In the genomic region with DNA sequence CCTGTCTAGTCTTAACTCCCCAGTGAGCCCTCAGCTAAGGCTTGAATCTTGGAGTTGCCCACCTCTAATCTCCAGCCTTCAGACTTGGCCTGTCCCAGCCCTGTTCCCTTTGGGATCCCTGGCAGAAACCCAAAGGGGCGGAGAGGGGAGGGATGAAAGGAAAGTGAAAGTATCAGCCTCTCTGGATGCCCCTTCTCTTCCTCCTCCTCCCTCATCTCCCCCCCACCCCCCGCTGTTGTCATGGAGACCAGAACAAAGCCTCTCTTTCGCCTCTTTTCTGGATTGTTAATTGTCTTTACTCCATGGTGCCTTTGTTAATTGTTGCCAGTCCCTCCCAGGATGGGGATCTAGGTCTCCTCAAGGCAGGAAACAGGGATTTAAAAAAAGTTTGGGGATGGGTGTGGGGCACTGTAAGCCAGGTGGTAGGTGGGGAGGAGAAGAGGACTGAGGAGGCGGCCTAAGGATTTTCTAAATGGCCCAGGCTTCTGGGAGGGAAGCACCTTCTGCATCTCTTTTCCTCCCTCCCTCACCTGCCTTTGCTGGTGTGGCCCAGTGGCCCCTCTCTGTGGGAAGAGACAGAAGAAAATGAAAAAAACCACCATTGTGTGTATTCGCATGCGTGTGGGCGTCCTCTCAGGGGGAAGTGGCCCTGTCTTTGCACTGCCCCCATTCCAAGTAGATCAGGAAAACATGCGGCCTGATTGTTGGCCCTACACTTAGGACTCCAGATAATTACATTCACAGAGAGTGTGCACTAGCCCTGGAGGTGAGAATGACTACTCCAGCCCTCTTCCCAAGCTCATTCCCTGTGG, we compare ENCODE assay signal across 11 cellular contexts. TPM values are rescaled to one million over a fixed set of nuclear protein-coding genes. Genes with fewer than 3 reads are reported as not detected.
DNase-seq lines count a peak whose midpoint lies in the region; FAIRE-seq and TF ChIP-seq lines count a peak whose summit lies in the region.
"Had no signal": no experiment of that assay in that cellular context is flagged by ENCODE, and none has a peak within 500 bp of the region (broad histone marks: within the 10 kb centered on the region; RNA-seq: fewer than 3 reads in every experiment).

No MANE protein-coding gene starts in this region.

- peak overlapping the region; percentile 9 for H2AFZ ChIP-seq in astrocyte (ENCODE audit: low read depth, low read length)

- H3K4me1 ChIP-seq in astrocyte (ENCODE audit: insufficient read depth, low read length) (no peaks in the 10 kb centered on the region), iPS-18a (ENCODE audit: control insufficient read depth, low read depth, low read length) (peaks cover 23% of the 10 kb centered on the region)

- peak overlapping the region; percentile 19 for H3K4me2 ChIP-seq in astrocyte (ENCODE audit: low read length)

- TF ChIP-seq CTCF in astrocyte (IDR thresholded peaks at IDR 0.05; ENCODE audit: insufficient read depth, low read depth, low read length) (no peak), chondrocyte (IDR thresholded peaks at IDR 0.05) (no peak)

- H3K9ac ChIP-seq in astrocyte (ENCODE audit: low read length) (no peak overlapping the region), iPS-18a (ENCODE audit: low read length) (peak overlapping the region; percentile 40)

- FAIRE-seq in astrocyte (lab: Jason Lieb, UNC), result no peak
- FAIRE-seq: kidney had no signal

- H3K79me2 ChIP-seq in astrocyte (ENCODE audit: insufficient read depth, low read length), result no peaks in the 10 kb centered on the region

- no peak overlapping the region for H3K4me3 ChIP-seq in astrocyte (ENCODE audit: insufficient read depth, low read depth, low read length)
- H3K4me3 ChIP-seq in iPS-18a (ENCODE audit: low read length), result peak overlapping the region; percentile 16

- H3K4me1 Mint-ChIP-seq in astrocyte (ENCODE audit: low read depth, unreplicated experiment), result peaks cover 6% of the 10 kb centered on the region
- H3K4me1 Mint-ChIP-seq in chondrocyte (ENCODE audit: low read depth), result no peaks in the 10 kb centered on the region

- peak; percentile 63 for DNase-seq in DMS 273 (lab: John Stamatoyannopoulos, UW; ENCODE audit: unreplicated experiment)
- no peak for DNase-seq in DMS 273 treated with DMSO at 0.1 percent for 48 hours (lab: John Stamatoyannopoulos, UW)
- no peak for DNase-seq in astrocyte (ENCODE audit: low read depth)
- DNase-seq in superior temporal gyrus (ENCODE audit: extremely low spot score), result peak; percentile 87
- DNase-seq in COLO668 (lab: John Stamatoyannopoulos, UW; ENCODE audit: unreplicated experiment), result no peak
- DNase-seq in chondrocyte (ENCODE audit: low spot score), result no peak
- DNase-seq in NAMALWA (ENCODE audit: low spot score), result no peak
- DNase-seq: activated naive CD4-positive, alpha-beta T cell; kidney had no signal

- H3K36me3 ChIP-seq in astrocyte (ENCODE audit: insufficient read depth, low read length), result no peaks in the 10 kb centered on the region
- H3K36me3 ChIP-seq in iPS-18a (ENCODE audit: control insufficient read depth, low read depth, low read length), result no peaks in the 10 kb centered on the region

- H3K36me3 Mint-ChIP-seq in astrocyte (ENCODE audit: low read depth, unreplicated experiment) (no peaks in the 10 kb centered on the region), chondrocyte (ENCODE audit: low read depth) (no peaks in the 10 kb centered on the region)

- H3K27me3 Mint-ChIP-seq in astrocyte (ENCODE audit: low read depth, unreplicated experiment) (peaks cover 5% of the 10 kb centered on the region), chondrocyte (ENCODE audit: low read depth) (no peaks in the 10 kb centered on the region)

- peaks cover 4% of the 10 kb centered on the region for H3K27me3 ChIP-seq in astrocyte (ENCODE audit: insufficient read depth, low read length)
- H3K27me3 ChIP-seq in iPS-18a (ENCODE audit: control insufficient read depth, insufficient read depth, low read length), result no peaks in the 10 kb centered on the region

- peaks cover 12% of the 10 kb centered on the region for H3K9me3 Mint-ChIP-seq in astrocyte (ENCODE audit: unreplicated experiment)
- H3K9me3 Mint-ChIP-seq in chondrocyte (ENCODE audit: low read depth), result no peaks in the 10 kb centered on the region

- H4K20me1 ChIP-seq in astrocyte (ENCODE audit: insufficient read depth, low read length), result no peaks in the 10 kb centered on the region

- peak overlapping the region; percentile 29 for H3K27ac Mint-ChIP-seq in astrocyte (ENCODE audit: unreplicated experiment)
- no peak overlapping the region for H3K27ac Mint-ChIP-seq in chondrocyte (ENCODE audit: unreplicated experiment)

- H3K9me3 ChIP-seq in astrocyte (ENCODE audit: insufficient read depth, low read depth, low read length) (no peaks in the 10 kb centered on the region), iPS-18a (ENCODE audit: control insufficient read depth, low read depth, low read length) (no peaks in the 10 kb centered on the region)

- no peak overlapping the region for H3K27ac ChIP-seq in astrocyte (ENCODE audit: low read depth, low read length)
- H3K27ac ChIP-seq in iPS-18a (ENCODE audit: low read length), result peak overlapping the region; percentile 54
- H3K27ac ChIP-seq: 22Rv1 had no signal

- H3K4me3 Mint-ChIP-seq in astrocyte (ENCODE audit: unreplicated experiment), result no peak overlapping the region
- no peak overlapping the region for H3K4me3 Mint-ChIP-seq in chondrocyte (ENCODE audit: unreplicated experiment)

RNA-seq across cellular contexts. Expression of gene SOX13, which starts 7.5 kb away (rescaled TPM):
- total RNA-seq in astrocyte (9.2 and 12.4 TPM in 2 replicates), chondrocyte (3.6 to 9.1 TPM (median 7.6 TPM) in 3 replicates)

Comparison
In these comparisons a context has a peak if more than half of its experiments do, and no peak if none do; other contexts are left out.
1. DNase-seq: peak in DMS 273 (single experiment) and superior temporal gyrus (single experiment); none in DMS 273 treated with DMSO at 0.1 percent for 48 hours (single experiment), astrocyte (single experiment), COLO668 (single experiment), chondrocyte (single experiment) and NAMALWA (single experiment).